ENCODE assay signal across 17 cellular contexts in genomic region chr5:134055015-134055414, GRCh38. TPM values are rescaled to one million over a fixed set of nuclear protein-coding genes. Genes with fewer than 3 reads are reported as not detected.
"Had no signal": no experiment of that assay in that cellular context is flagged by ENCODE, and none has a peak within 500 bp of the region (broad histone marks: within the 10 kb centered on the region; RNA-seq: fewer than 3 reads in every experiment).

No MANE protein-coding gene starts in this region.

- H3K4me1 ChIP-seq: lower lobe of right lung, upper lobe of left lung had no signal

- H3K36me3 Mint-ChIP-seq: activated naive CD8-positive, alpha-beta T cell; immature natural killer cell; natural killer cell had no signal

- H3K9me3 Mint-ChIP-seq: activated CD4-positive, alpha-beta memory T cell treated with anti-CD3 and anti-CD28 coated beads, Interleukin-2, amount 10 ng/mL, durations not matched to agents 7 days and 5 days; activated T-helper 2 cell treated with anti-CD3 and anti-CD28 coated beads, Interferon-gamma antibody, Interleukin-2, Interleukin-4, amounts not matched to agents 10 μg/mL and 5 μg/mL and 100 μg/mL, durations not matched to agents 14 hours and 24 hours and 36 hours; immature natural killer cell; natural killer cell; T-helper 1 cell treated with Interleukin-12 subunit alpha and Interleukin-12 subunit beta and Interleukin-4 antibody, amounts not matched to agents 30 μg/mL and 1 μg/mL, for 36 hours had no signal

- DNase-seq: activated CD4-positive, alpha-beta memory T cell treated with anti-CD3 and anti-CD28 coated beads, Interleukin-2, amount 10 ng/mL, durations not matched to agents 7 days and 5 days; aorta; foreskin keratinocyte; immature natural killer cell; left cardiac atrium; lower lobe of right lung; natural killer cell; occipital lobe; stimulated activated CD4-positive, alpha-beta T cell treated with anti-CD3 and anti-CD28 coated beads, Interleukin-12 subunit alpha, Interleukin-12 subunit beta, amount 100 ng/mL, for 4 hours; stimulated activated naive CD4-positive, alpha-beta T cell; substantia nigra; upper lobe of left lung had no signal

- H3K27me3 Mint-ChIP-seq: activated CD4-positive, alpha-beta memory T cell treated with anti-CD3 and anti-CD28 coated beads, Interleukin-2, amount 10 ng/mL, durations not matched to agents 7 days and 5 days; activated naive CD8-positive, alpha-beta T cell had no signal

- H3K36me3 ChIP-seq: lower lobe of right lung, upper lobe of left lung had no signal

- H3K4me3 Mint-ChIP-seq: activated CD4-positive, alpha-beta memory T cell treated with anti-CD3 and anti-CD28 coated beads, Interleukin-2, amount 10 ng/mL, durations not matched to agents 7 days and 5 days; immature natural killer cell; natural killer cell; T-helper 1 cell treated with Interleukin-12 subunit alpha and Interleukin-12 subunit beta and Interleukin-4 antibody, amounts not matched to agents 30 μg/mL and 1 μg/mL, for 36 hours had no signal

- H3K9me3 ChIP-seq: lower lobe of right lung, upper lobe of left lung had no signal

- H3K4me3 ChIP-seq: lower lobe of right lung, upper lobe of left lung had no signal

- H3K27ac Mint-ChIP-seq: activated CD4-positive, alpha-beta memory T cell treated with anti-CD3 and anti-CD28 coated beads, Interleukin-2, amount 10 ng/mL, durations not matched to agents 7 days and 5 days; activated T-helper 2 cell treated with anti-CD3 and anti-CD28 coated beads, Interferon-gamma antibody, Interleukin-2, Interleukin-4, amounts not matched to agents 10 μg/mL and 5 μg/mL and 100 μg/mL, durations not matched to agents 14 hours and 24 hours and 36 hours; immature natural killer cell; natural killer cell had no signal

- ATAC-seq: activated CD4-positive, CD25-positive, alpha-beta regulatory T cell treated with anti-CD3 and anti-CD28 coated beads, Interleukin-2, amount 50 U/mL, for 24 hours; foreskin keratinocyte; left cardiac atrium; lower lobe of right lung; natural killer cell; SK-N-SH treated with all-trans-retinoic acid at 6 μM for 48 hours had no signal

- H3K27ac ChIP-seq: foreskin keratinocyte, lower lobe of right lung, upper lobe of left lung had no signal

- H3K27me3 ChIP-seq: foreskin keratinocyte, upper lobe of left lung had no signal

RNA-seq across cellular contexts. Expression of gene TCF7, which starts 59.5 kb away (rescaled TPM):
- total RNA-seq: occipital lobe had no signal
